In genomic region chr3:13044496-13045244, GRCh38 we compare ENCODE assay signal across 19 cellular contexts. TPM values are rescaled to one million over a fixed set of nuclear protein-coding genes. Genes with fewer than 3 reads are reported as not detected.
A peak's percentile ranks its signal among the peaks of the same experiment; 100 is the strongest.
DNase-seq lines count a peak whose midpoint lies in the region; TF ChIP-seq lines count a peak whose summit lies in the region.
"Had no signal": no experiment of that assay in that cellular context is flagged by ENCODE, and none has a peak within 500 bp of the region (broad histone marks: within the 10 kb centered on the region; RNA-seq: fewer than 3 reads in every experiment).

No MANE protein-coding gene starts in this region.

- no peaks in the 10 kb centered on the region for H3K79me2 ChIP-seq in neural cell (replicated peaks; ENCODE audit: insufficient read depth, low read length)

- TF ChIP-seq RAD21 in neural cell (conservative IDR thresholded peaks at IDR 0.05): no peak

- H3K36me3 ChIP-seq in BLaER1 (peaks cover 14% of the 10 kb centered on the region), KOPT-K1 (ENCODE audit: insufficient read depth, low read length) (no peaks in the 10 kb centered on the region), neural cell (ENCODE audit: insufficient read depth, low read length) (no peaks in the 10 kb centered on the region), uterus (no peaks in the 10 kb centered on the region)
- H3K36me3 ChIP-seq: colonic mucosa, vagina had no signal

- TF ChIP-seq CTCF in dorsolateral prefrontal cortex (IDR thresholded peaks at IDR 0.05 in 54 of 56, conservative IDR thresholded peaks at IDR 0.05 in 2 of 56; ENCODE audit: low read depth in 1 of 56, partially characterized antibody in 56 of 56) (no peak), neural cell (IDR thresholded peaks at IDR 0.05; ENCODE audit: poor library complexity, severe bottlenecking) (no peak), uterus (IDR thresholded peaks at IDR 0.05) (no peak), RWPE1 (conservative IDR thresholded peaks at IDR 0.05; ENCODE audit: low read depth) (no peak)

- CTCF ChIA-PET in RWPE1 (lab: Yijun Ruan, JAX): interaction anchor here (0.7 kb wide), 1 partner anchor 18 kb away, joined by 3 read pairs; no protein-coding TSS in a partner anchor

- H3K9me3 ChIP-seq in BLaER1 (no peaks in the 10 kb centered on the region), KOPT-K1 (ENCODE audit: insufficient read depth, low read length, poor library complexity, severe bottlenecking) (no peaks in the 10 kb centered on the region), neural cell (ENCODE audit: low read length) (no peaks in the 10 kb centered on the region), uterus (no peaks in the 10 kb centered on the region)
- H3K9me3 ChIP-seq: colonic mucosa, vagina had no signal

- H3K4me2 ChIP-seq in BLaER1 (peak overlapping the region; percentile 96), neural cell (ENCODE audit: low read length) (no peak overlapping the region)
- H3K4me2 ChIP-seq: smooth muscle cell had no signal

- no peaks in the 10 kb centered on the region for H3F3A ChIP-seq in neural cell (ENCODE audit: insufficient read depth, low read length, poor library complexity, severe bottlenecking)

- H3K27me3 ChIP-seq in BLaER1 (no peaks in the 10 kb centered on the region), dorsolateral prefrontal cortex (no peaks in the 10 kb centered on the region), neural cell (ENCODE audit: insufficient read depth, low read depth, low read length) (no peaks in the 10 kb centered on the region), uterus (no peaks in the 10 kb centered on the region)
- H3K27me3 ChIP-seq: colonic mucosa, vagina had no signal

- no peaks in the 10 kb centered on the region for H3K9me2 ChIP-seq in neural cell (ENCODE audit: insufficient read depth, low read length)

- intact Hi-C loops in dorsolateral prefrontal cortex (cut with DNase I) (no loop called here), uterus (cut with DNase I; ENCODE audit: low total_unique reads) (no loop called here)

- H3K27ac ChIP-seq in BLaER1 (peak overlapping the region; percentile 90), KOPT-K1 (ENCODE audit: low read depth, low read length, poor library complexity, severe bottlenecking) (peak overlapping the region; percentile 88), dorsolateral prefrontal cortex (peak overlapping the region in 56 of 59 donors; percentile 14 to 88 (median 72)), neural cell (ENCODE audit: low read length) (peak overlapping the region; percentile 73), uterus (no peak overlapping the region), RWPE1 (no peak overlapping the region)
- H3K27ac ChIP-seq: colonic mucosa, vagina, VCaP had no signal

- H3K4me1 ChIP-seq in BLaER1 (peaks cover 99% of the 10 kb centered on the region), uterus (no peaks in the 10 kb centered on the region)
- H3K4me1 ChIP-seq: colonic mucosa, vagina had no signal

- H3K9ac ChIP-seq in BLaER1 (peak overlapping the region; percentile 71; the same call in 1 of the 2 replicates), neural cell (ENCODE audit: low read length) (peak overlapping the region; percentile 6)

- peaks cover 71% of the 10 kb centered on the region; the same call in 1 of the 2 replicates for H4K20me1 ChIP-seq in BLaER1
- H4K20me1 ChIP-seq in neural cell (ENCODE audit: insufficient read depth): no peaks in the 10 kb centered on the region

- DNase-seq in dorsolateral prefrontal cortex: peak in 2 of 10 donors; percentile 41 to 49
- no peak for DNase-seq in uterus
- no peak for DNase-seq in RWPE1 (ENCODE audit: low spot score)
- DNase-seq in ureter (ENCODE audit: low spot score): no peak
- no peak for DNase-seq in activated CD8-positive, alpha-beta memory T cell treated with anti-CD3 and anti-CD28 coated beads for 24 hours
- DNase-seq: amniotic stem cell; colonic mucosa; DMS153; erythroblast; Karpas-422; NCI-H1436 treated with DMSO at 0.1 percent for 48 hours; NCI-H82; stimulated activated naive CD8-positive, alpha-beta T cell treated with anti-CD3 and anti-CD28 coated beads, Interleukin-15, amount 100 ng/mL, for 72 hours had no signal

- H3K4me3 ChIP-seq in BLaER1: peak overlapping the region; percentile 26; the same call in 1 of the 2 replicates
- no peak overlapping the region for H3K4me3 ChIP-seq in dorsolateral prefrontal cortex
- no peak overlapping the region for H3K4me3 ChIP-seq in neural cell (ENCODE audit: low read length)
- no peak overlapping the region for H3K4me3 ChIP-seq in uterus
- H3K4me3 ChIP-seq: colonic mucosa, smooth muscle cell, vagina had no signal

- TF ChIP-seq POLR2A in uterus (IDR thresholded peaks at IDR 0.05): no peak

- POLR2A ChIA-PET in RWPE1 (lab: Yijun Ruan, JAX; ENCODE audit: low non-redundant PET): no interaction called here

- no peak overlapping the region for H2AFZ ChIP-seq in neural cell (ENCODE audit: low read depth, low read length)

- TF ChIP-seq EP300 in neural cell (conservative IDR thresholded peaks at IDR 0.05; ENCODE audit: poor library complexity, severe bottlenecking): no peak

TF ChIP-seq in neural cell, 6 proteins besides CTCF, POLR2A, EP300 and RAD21:
- TF ChIP-seq MXI1 (conservative IDR thresholded peaks at IDR 0.05; ENCODE audit: poor library complexity, severe bottlenecking): no peak
- no peak for TF ChIP-seq SMC3 (conservative IDR thresholded peaks at IDR 0.05; ENCODE audit: poor library complexity)

RNA-seq across cellular contexts. Expression of gene IQSEC1, which starts 28.6 kb away (rescaled TPM):
- total RNA-seq in dorsolateral prefrontal cortex (100 to 1,000 TPM; 128 to 330 (median 245) TPM), uterus (10 to 100 TPM; 17.9 to 61.4 (median 49.7) TPM), ureter (55.2 TPM)
- 6.0 and 11.2 TPM in 2 replicates for polyA plus RNA-seq in neural cell
- polyA minus RNA-seq in neural cell: 29.2 and 31.6 TPM in 2 replicates

Comparison
In these comparisons a context has a peak if more than half of its experiments do, and no peak if none do; other contexts are left out.
1. H3K27ac ChIP-seq: peak in BLaER1 (single experiment), KOPT-K1 (single experiment), dorsolateral prefrontal cortex (56 of 59) and neural cell (single experiment); none in uterus (0 of 2) and RWPE1 (single experiment).